ENCODE assay signal across 17 cellular contexts in the genomic region with DNA sequence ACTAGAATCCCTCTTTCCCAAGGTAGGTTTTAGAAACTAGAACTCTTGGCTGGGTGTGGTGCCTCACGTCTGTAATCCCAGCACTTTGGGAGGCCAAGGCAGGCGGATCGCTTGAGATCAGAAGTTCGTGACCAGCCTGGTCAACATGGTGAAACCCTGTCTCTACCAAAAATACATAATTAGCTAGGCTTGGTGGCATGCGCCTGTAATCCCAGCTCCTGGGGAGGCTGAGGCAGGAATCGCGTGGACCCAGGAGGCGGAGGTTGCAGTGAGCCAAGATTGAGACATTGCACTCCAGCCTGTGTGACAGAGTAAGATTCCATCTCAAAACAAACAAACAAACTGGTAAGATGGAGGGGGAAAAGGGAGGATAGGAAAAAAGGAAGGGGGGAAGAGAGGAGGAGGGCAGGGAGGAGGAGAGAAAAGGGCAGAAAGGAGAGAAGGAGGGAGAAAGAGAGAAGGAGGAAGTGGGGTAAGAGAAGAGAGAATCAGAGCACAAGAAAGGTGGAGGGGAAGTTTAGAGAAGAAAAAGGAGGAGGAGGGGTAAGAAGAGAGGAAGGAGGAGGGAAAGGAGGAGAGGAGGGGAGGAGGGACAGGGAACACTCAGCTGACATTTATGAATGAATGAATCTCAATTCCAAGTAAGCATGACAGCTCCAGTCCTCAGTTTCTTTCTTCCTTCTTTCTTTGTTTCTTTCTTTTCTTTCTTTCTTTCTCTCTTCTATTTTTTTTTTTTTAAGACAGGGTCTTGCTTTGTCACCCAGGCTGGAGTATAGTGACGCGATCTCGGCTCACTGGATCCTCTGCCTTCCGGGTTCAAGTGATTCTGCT. TPM values are rescaled to one million over a fixed set of nuclear protein-coding genes. Genes with fewer than 3 reads are reported as not detected.
DNase-seq lines count a peak whose midpoint lies in the region; ATAC-seq and TF ChIP-seq lines count a peak whose summit lies in the region.
"Had no signal": no experiment of that assay in that cellular context is flagged by ENCODE, and none has a peak within 500 bp of the region (broad histone marks: within the 10 kb centered on the region; RNA-seq: fewer than 3 reads in every experiment).

No MANE protein-coding gene starts in this region.

- no peak for TF ChIP-seq POLR2A in upper lobe of left lung (IDR thresholded peaks at IDR 0.05)

- no peaks in the 10 kb centered on the region for H3K36me3 ChIP-seq in left ventricle myocardium inferior
- H3K36me3 ChIP-seq in mammary epithelial cell (ENCODE audit: insufficient read depth, low read length) = no peaks in the 10 kb centered on the region
- H3K36me3 ChIP-seq in upper lobe of left lung = no peaks in the 10 kb centered on the region

- no TSS peak for BruUV-seq in mammary epithelial cell (replicated peaks; lab: Mats Ljungman, UMichigan)

- TF ChIP-seq CTCF in left ventricle myocardium inferior (IDR thresholded peaks at IDR 0.05; ENCODE audit: borderline replicate concordance) = no peak
- no peak for TF ChIP-seq CTCF in mammary epithelial cell (conservative IDR thresholded peaks at IDR 0.05 in 1 of 2, IDR thresholded peaks at IDR 0.05 in 1 of 2; ENCODE audit: extremely low read depth in 1 of 2, insufficient read depth in 1 of 2, low read depth in 1 of 2, low read length in 2 of 2)
- TF ChIP-seq CTCF in nephron progenitor cell (IDR thresholded peaks at IDR 0.05) = no peak
- no peak for TF ChIP-seq CTCF in upper lobe of left lung (IDR thresholded peaks at IDR 0.05)

- intact Hi-C loops in left ventricle myocardium inferior (cut with micrococcal nuclease) = no loop called here
- intact Hi-C loops in Right ventricle myocardium superior (cut with DNase I) = loop anchor here (5.0 kb wide), 1 partner anchor 70 kb away; no protein-coding TSS in a partner anchor
- intact Hi-C loops in mammary epithelial cell (cut with micrococcal nuclease) = loop anchor here (2.0 kb wide), 1 partner anchor 47 kb away; the partner anchor contains the start of gene MVB12A

- peaks cover 21% of the 10 kb centered on the region for H3K79me2 ChIP-seq in mammary epithelial cell (ENCODE audit: insufficient read depth, low read length)

- no peak for TF ChIP-seq EP300 in upper lobe of left lung (IDR thresholded peaks at IDR 0.05)

- no peaks in the 10 kb centered on the region for H3K9me3 Mint-ChIP-seq in nephron progenitor cell
- H3K9me3 Mint-ChIP-seq: activated CD4-positive, alpha-beta T cell treated with anti-CD3 and anti-CD28 coated beads, Interleukin-2, amount 10 ng/mL, durations not matched to agents 7 days and 5 days had no signal

- H3K27me3 ChIP-seq in left ventricle myocardium inferior (ENCODE audit: low read depth) (no peaks in the 10 kb centered on the region), mammary epithelial cell (ENCODE audit: insufficient read depth, low read length) (no peaks in the 10 kb centered on the region), upper lobe of left lung (no peaks in the 10 kb centered on the region)

- DNase-seq in left ventricle myocardium inferior = no peak
- no peak for DNase-seq in Right ventricle myocardium superior
- no peak for DNase-seq in mammary epithelial cell
- no peak for DNase-seq in nephron progenitor cell
- DNase-seq in upper lobe of left lung = no peak
- no peak for DNase-seq in HuH-7 (ENCODE audit: low spot score)
- DNase-seq in NCI-H1694 (lab: John Stamatoyannopoulos, UW) = no peak
- no peak for DNase-seq in NCI-H526 (lab: John Stamatoyannopoulos, UW)
- DNase-seq: activated CD4-positive, alpha-beta T cell treated with anti-CD3 and anti-CD28 coated beads, Interleukin-2, amount 10 ng/mL, durations not matched to agents 7 days and 5 days; activated gamma-delta T cell treated with Interleukin-2 at 50 U/mL for 16 hours; NCI-H2171 had no signal

- in situ Hi-C loops in mammary epithelial cell (cut with MboI; ENCODE audit: low sequenced_read_pairs in 2 of 2) = loop anchor here in 1 of 2 donors (5.0 kb wide), 1 partner anchor 70 kb away; no protein-coding TSS in a partner anchor

- no peak overlapping the region for H3K4me2 ChIP-seq in mammary epithelial cell (ENCODE audit: insufficient read depth, low read depth, low read length)
- H3K4me2 ChIP-seq: smooth muscle cell had no signal

- H3K27me3 Mint-ChIP-seq in nephron progenitor cell (ENCODE audit: low read depth, poor library complexity) = peaks cover 27% of the 10 kb centered on the region

- H3K9ac ChIP-seq in mammary epithelial cell (ENCODE audit: insufficient read depth, low read length) = no peak overlapping the region

- H3K27ac Mint-ChIP-seq in nephron progenitor cell = no peak overlapping the region
- H3K27ac Mint-ChIP-seq: activated CD4-positive, alpha-beta T cell treated with anti-CD3 and anti-CD28 coated beads, Interleukin-2, amount 10 ng/mL, durations not matched to agents 7 days and 5 days had no signal

- H4K20me1 ChIP-seq in mammary epithelial cell (ENCODE audit: insufficient read depth, low read length) = no peaks in the 10 kb centered on the region

- H3K4me1 Mint-ChIP-seq in nephron progenitor cell = peaks cover 51% of the 10 kb centered on the region

- H3K4me1 ChIP-seq in left ventricle myocardium inferior (peaks cover 52% of the 10 kb centered on the region), mammary epithelial cell (ENCODE audit: insufficient read depth, low read length) (peaks cover 12% of the 10 kb centered on the region), upper lobe of left lung (peaks cover 19 to 47% (median 28%) of the 10 kb centered on the region in 4 donors)

- dilution Hi-C loops in mammary epithelial cell (cut with HindIII; ENCODE audit: low sequenced_read_pairs) = no loop called here

- ATAC-seq in Right ventricle myocardium superior (ENCODE audit: poor library complexity) (no peak), upper lobe of left lung (ENCODE audit: low FRiP score in 2 of 2) (no peak)

- CTCF ChIA-PET in mammary epithelial cell (lab: Charles Lee; ENCODE audit: low non-redundant PET) = interaction anchor here (0.8 kb wide), 1 partner anchor 132 kb away, joined by 3 read pairs; no protein-coding TSS in a partner anchor

- H3K9me3 ChIP-seq in left ventricle myocardium inferior (replicated peaks) (no peaks in the 10 kb centered on the region), mammary epithelial cell (replicated peaks; ENCODE audit: insufficient read depth, low read length) (no peaks in the 10 kb centered on the region), upper lobe of left lung (no peaks in the 10 kb centered on the region)

- H2AFZ ChIP-seq in mammary epithelial cell (ENCODE audit: low read depth, low read length) = peak overlapping the region; percentile 46

- whole genome bisulfite sequencing in mammary epithelial cell (ENCODE audit: low coverage, missing lambda C conversion rate) = 82% methylated on average over 9 of the region's 12 CpGs
- 65 to 80% methylated on average over 12 of the region's 12 CpGs for WGBS in upper lobe of left lung, 2 donors

- peak overlapping the region; percentile 93 for H3K4me3 Mint-ChIP-seq in nephron progenitor cell

- H3K36me3 Mint-ChIP-seq in nephron progenitor cell (ENCODE audit: low read depth) = no peaks in the 10 kb centered on the region

- H3K27ac ChIP-seq in left ventricle myocardium inferior (replicated peaks) = peak overlapping the region; percentile 97
- no peak overlapping the region for H3K27ac ChIP-seq in mammary epithelial cell (ENCODE audit: insufficient read depth, low read depth, low read length)
- peak overlapping the region in 3 of 4 donors; percentile 70 to 90 (median 87) for H3K27ac ChIP-seq in upper lobe of left lung

- H3K4me3 ChIP-seq in left ventricle myocardium inferior (peak overlapping the region; percentile 93), mammary epithelial cell (replicated peaks in 1 of 3; ENCODE audit: insufficient read depth in 1 of 3, low read depth in 2 of 3, low read length in 3 of 3) (no peak overlapping the region), upper lobe of left lung (no peak overlapping the region)
- H3K4me3 ChIP-seq: smooth muscle cell had no signal

RNA-seq across cellular contexts. Expression of gene SLC27A1, which starts 2.6 kb away (rescaled TPM):
- total RNA-seq in left ventricle myocardium inferior = 59.3 TPM
- total RNA-seq in Right ventricle myocardium superior = 64.2 TPM
- total RNA-seq in mammary epithelial cell = 10 to 100 TPM; 42.2 to 90.4 TPM
- polyA plus RNA-seq in mammary epithelial cell = 17.1 TPM
- 13.5 TPM for polyA minus RNA-seq in mammary epithelial cell
- total RNA-seq in upper lobe of left lung = 10 to 100 TPM; 21.0 to 88.0 (median 30.8) TPM

RNA-seq across cellular contexts. Expression of gene NXNL1, which starts 7.0 kb away (rescaled TPM):
- 0.33 TPM for total RNA-seq in left ventricle myocardium inferior
- total RNA-seq in Right ventricle myocardium superior = 0.24 TPM
- not detected for total RNA-seq in mammary epithelial cell
- polyA plus RNA-seq in mammary epithelial cell = not detected
- polyA minus RNA-seq in mammary epithelial cell = not detected
- not detected for total RNA-seq in upper lobe of left lung
- total RNA-seq: activated CD4-positive, alpha-beta T cell treated with anti-CD3 and anti-CD28 coated beads, Interleukin-2, amount 10 ng/mL, durations not matched to agents 7 days and 5 days; fibroblast of lung; LHCN-M2; mononuclear cell; urinary bladder had no signal
- polyA plus RNA-seq: AG04450, fibroblast of lung, smooth muscle cell, urinary bladder had no signal

RNA-seq across cellular contexts. Expression of gene TMEM221, which starts 19.2 kb away (rescaled TPM):
- total RNA-seq in left ventricle myocardium inferior (0.14 TPM), Right ventricle myocardium superior (0.11 TPM), mammary epithelial cell (1 to 10 TPM in 1 of 2 donors, under 1 TPM in 1; 0.17 to 1.4 TPM), upper lobe of left lung (under 1 TPM in 1 of 6 donors, not detected in 5; 0.14 TPM)
- polyA plus RNA-seq in mammary epithelial cell = 0.35 TPM
- polyA minus RNA-seq in mammary epithelial cell = 2.2 TPM
- total RNA-seq: activated CD4-positive, alpha-beta T cell treated with anti-CD3 and anti-CD28 coated beads, Interleukin-2, amount 10 ng/mL, durations not matched to agents 7 days and 5 days; LHCN-M2; mononuclear cell had no signal
- polyA plus RNA-seq: fibroblast of lung had no signal

RNA-seq across cellular contexts. Expression of gene PGLS, which starts 43.8 kb away (rescaled TPM):
- total RNA-seq in left ventricle myocardium inferior (19.9 TPM), Right ventricle myocardium superior (19.6 TPM), mammary epithelial cell (100 to 1,000 TPM in 1 of 2 donors, 10 to 100 TPM in 1; 57.2 to 101 TPM), upper lobe of left lung (100 to 1,000 TPM in 3 of 6 donors, 10 to 100 TPM in 3; 50.6 to 117 (median 99.7) TPM)
- 56.6 TPM for polyA plus RNA-seq in mammary epithelial cell
- polyA minus RNA-seq in mammary epithelial cell = 68.2 TPM

RNA-seq across cellular contexts. Expression of gene MVB12A, which starts 47.8 kb away (rescaled TPM):
- 19.6 TPM for total RNA-seq in left ventricle myocardium inferior
- 20.3 TPM for total RNA-seq in Right ventricle myocardium superior
- 10 to 100 TPM; 32.2 to 50.1 TPM for total RNA-seq in mammary epithelial cell
- 57.2 TPM for polyA plus RNA-seq in mammary epithelial cell
- 35.2 TPM for polyA minus RNA-seq in mammary epithelial cell
- 10 to 100 TPM; 25.1 to 55.2 (median 49.1) TPM for total RNA-seq in upper lobe of left lung
